In the genomic region with DNA sequence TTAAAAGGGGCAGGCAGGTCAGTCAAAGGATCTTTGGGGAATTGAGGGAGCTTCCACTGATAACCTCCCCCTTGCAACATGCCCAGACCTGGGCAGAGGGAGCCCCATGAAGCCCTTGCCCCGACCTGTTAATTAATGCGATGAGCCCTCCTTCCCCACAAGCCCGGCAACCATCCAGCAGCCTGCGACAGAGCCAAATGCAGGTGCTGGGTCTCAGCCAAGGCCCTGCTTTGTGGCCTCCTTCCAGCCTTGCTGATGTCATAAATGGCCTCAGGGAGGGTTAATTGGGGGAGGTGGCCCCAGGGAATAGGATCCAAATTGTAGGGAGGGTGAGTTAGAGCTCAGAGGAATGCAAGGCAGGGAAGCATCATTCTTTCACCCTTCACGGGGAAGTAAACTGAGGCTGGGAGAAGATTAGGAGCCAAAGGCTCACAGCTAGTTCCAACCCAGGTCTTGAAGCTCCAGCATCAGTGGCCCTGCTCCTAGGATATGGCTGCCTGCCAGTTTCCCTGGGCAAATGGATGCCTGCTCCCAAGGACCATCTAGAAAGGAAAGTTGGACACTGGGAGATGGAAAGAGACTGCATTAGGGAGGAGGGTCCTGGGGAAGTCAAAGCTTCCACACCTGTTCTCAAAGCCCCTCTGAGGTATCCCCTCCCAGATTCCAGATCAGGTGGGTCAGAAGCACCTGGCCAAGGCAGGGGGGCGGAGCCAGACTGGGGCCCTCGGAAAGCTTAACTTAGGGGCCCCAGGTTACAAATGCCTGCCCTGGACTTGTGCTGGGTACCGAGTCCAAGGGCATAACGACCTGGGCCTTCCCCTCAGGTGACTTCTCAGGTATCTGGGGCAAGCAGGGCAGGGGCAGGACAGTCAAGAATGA, we compare ENCODE assay signal across 1 cellular context.
A peak's percentile ranks its signal among the peaks of the same experiment; 100 is the strongest.
TF ChIP-seq lines count a peak whose summit lies in the region.

No MANE protein-coding gene starts in this region.

TF ChIP-seq in HEK293, 187 proteins besides CTCF, POLR2A, EP300 and RAD21 (continued from another document and continues in another):
- TF ChIP-seq SP2 (tag by site-specific recombination; IDR thresholded peaks at IDR 0.05) (no peak), ZNF571 (tag by site-specific recombination; IDR thresholded peaks at IDR 0.05) (no peak), ZNF26 (tag by site-specific recombination; IDR thresholded peaks at IDR 0.05) (no peak), ZFP37 (tag by site-specific recombination; IDR thresholded peaks at IDR 0.05) (peak; percentile 43; the same call in 1 of the 2 replicates), ZBTB17 (tag by site-specific recombination; IDR thresholded peaks at IDR 0.05) (peak; percentile 76), ZNF10 (tag by site-specific recombination; IDR thresholded peaks at IDR 0.05) (0 out of 2 replicates have a peak, but pooled peaks have one; percentile 25), FEZF1 (tag by site-specific recombination; IDR thresholded peaks at IDR 0.05) (peak; percentile 38; the same call in 1 of the 2 replicates), KLF10 (tag by site-specific recombination; IDR thresholded peaks at IDR 0.05) (0 out of 2 replicates have a peak, but pooled peaks have one; percentile 54), ZNF394 (tag by site-specific recombination; IDR thresholded peaks at IDR 0.05; ENCODE audit: borderline replicate concordance) (peak; percentile 53; the same call in 1 of the 2 replicates), ZNF513 (tag by site-specific recombination; IDR thresholded peaks at IDR 0.05) (no peak), ZSCAN23 (tag by site-specific recombination; IDR thresholded peaks at IDR 0.05) (no peak), IKZF3 (tag by site-specific recombination; IDR thresholded peaks at IDR 0.05) (peak; percentile 79), AEBP2 (tag by site-specific recombination; IDR thresholded peaks at IDR 0.05; ENCODE audit: borderline replicate concordance) (no peak), ZNF514 (tag by site-specific recombination; IDR thresholded peaks at IDR 0.05) (no peak), ZNF175 (tag by site-specific recombination; IDR thresholded peaks at IDR 0.05) (no peak), REST (tag by site-specific recombination; IDR thresholded peaks at IDR 0.05) (no peak)
- TF ChIP-seq, protein P1, sequence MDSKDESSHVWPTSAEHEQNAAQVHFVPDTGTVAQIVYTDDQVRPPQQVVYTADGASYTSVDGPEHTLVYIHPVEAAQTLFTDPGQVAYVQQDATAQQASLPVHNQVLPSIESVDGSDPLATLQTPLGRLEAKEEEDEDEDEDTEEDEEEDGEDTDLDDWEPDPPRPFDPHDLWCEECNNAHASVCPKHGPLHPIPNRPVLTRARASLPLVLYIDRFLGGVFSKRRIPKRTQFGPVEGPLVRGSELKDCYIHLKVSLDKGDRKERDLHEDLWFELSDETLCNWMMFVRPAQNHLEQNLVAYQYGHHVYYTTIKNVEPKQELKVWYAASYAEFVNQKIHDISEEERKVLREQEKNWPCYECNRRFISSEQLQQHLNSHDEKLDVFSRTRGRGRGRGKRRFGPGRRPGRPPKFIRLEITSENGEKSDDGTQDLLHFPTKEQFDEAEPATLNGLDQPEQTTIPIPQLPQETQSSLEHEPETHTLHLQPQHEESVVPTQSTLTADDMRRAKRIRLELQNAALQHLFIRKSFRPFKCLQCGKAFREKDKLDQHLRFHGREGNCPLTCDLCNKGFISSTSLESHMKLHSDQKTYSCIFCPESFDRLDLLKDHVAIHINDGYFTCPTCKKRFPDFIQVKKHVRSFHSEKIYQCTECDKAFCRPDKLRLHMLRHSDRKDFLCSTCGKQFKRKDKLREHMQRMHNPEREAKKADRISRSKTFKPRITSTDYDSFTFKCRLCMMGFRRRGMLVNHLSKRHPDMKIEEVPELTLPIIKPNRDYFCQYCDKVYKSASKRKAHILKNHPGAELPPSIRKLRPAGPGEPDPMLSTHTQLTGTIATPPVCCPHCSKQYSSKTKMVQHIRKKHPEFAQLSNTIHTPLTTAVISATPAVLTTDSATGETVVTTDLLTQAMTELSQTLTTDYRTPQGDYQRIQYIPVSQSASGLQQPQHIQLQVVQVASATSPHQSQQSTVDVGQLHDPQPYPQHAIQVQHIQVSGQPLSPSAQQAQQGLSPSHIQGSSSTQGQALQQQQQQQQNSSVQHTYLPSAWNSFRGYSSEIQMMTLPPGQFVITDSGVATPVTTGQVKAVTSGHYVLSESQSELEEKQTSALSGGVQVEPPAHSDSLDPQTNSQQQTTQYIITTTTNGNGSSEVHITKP (tag by site-specific recombination; IDR thresholded peaks at IDR 0.05) = peak; percentile 84
- TF ChIP-seq, protein P2, sequence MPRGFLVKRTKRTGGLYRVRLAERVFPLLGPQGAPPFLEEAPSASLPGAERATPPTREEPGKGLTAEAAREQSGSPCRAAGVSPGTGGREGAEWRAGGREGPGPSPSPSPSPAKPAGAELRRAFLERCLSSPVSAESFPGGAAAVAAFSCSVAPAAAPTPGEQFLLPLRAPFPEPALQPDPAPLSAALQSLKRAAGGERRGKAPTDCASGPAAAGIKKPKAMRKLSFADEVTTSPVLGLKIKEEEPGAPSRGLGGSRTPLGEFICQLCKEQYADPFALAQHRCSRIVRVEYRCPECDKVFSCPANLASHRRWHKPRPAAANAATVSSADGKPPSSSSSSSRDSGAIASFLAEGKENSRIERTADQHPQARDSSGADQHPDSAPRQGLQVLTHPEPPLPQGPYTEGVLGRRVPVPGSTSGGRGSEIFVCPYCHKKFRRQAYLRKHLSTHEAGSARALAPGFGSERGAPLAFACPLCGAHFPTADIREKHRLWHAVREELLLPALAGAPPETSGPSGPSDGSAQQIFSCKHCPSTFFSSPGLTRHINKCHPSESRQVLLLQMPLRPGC (tag by site-specific recombination; IDR thresholded peaks at IDR 0.05) = peak; percentile 77
- TF ChIP-seq, protein P3, sequence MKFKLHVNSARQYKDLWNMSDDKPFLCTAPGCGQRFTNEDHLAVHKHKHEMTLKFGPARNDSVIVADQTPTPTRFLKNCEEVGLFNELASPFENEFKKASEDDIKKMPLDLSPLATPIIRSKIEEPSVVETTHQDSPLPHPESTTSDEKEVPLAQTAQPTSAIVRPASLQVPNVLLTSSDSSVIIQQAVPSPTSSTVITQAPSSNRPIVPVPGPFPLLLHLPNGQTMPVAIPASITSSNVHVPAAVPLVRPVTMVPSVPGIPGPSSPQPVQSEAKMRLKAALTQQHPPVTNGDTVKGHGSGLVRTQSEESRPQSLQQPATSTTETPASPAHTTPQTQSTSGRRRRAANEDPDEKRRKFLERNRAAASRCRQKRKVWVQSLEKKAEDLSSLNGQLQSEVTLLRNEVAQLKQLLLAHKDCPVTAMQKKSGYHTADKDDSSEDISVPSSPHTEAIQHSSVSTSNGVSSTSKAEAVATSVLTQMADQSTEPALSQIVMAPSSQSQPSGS (tag by site-specific recombination; IDR thresholded peaks at IDR 0.05; ENCODE audit: low read depth) = peak; percentile 64
- TF ChIP-seq, protein P4, sequence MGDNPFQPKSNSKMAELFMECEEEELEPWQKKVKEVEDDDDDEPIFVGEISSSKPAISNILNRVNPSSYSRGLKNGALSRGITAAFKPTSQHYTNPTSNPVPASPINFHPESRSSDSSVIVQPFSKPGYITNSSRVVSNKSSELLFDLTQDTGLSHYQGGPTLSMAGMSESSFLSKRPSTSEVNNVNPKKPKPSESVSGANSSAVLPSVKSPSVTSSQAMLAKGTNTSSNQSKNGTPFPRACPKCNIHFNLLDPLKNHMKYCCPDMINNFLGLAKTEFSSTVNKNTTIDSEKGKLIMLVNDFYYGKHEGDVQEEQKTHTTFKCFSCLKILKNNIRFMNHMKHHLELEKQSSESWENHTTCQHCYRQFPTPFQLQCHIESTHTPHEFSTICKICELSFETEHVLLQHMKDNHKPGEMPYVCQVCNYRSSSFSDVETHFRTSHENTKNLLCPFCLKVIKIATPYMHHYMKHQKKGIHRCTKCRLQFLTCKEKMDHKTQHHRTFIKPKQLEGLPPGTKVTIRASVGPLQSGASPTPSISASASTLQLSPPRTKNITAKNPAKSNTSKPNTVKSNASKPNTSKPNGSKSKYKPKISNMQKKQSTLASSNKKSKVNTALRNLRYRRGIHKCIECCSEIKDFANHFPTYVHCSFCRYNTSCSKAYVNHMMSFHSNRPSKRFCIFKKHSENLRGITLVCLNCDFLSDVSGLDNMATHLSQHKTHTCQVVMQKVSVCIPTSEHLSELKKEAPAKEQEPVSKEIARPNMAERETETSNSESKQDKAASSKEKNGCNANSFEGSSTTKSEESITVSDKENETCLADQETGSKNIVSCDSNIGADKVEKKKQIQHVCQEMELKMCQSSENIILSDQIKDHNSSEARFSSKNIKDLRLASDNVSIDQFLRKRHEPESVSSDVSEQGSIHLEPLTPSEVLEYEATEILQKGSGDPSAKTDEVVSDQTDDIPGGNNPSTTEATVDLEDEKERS (tag by site-specific recombination; IDR thresholded peaks at IDR 0.05) = no peak
- TF ChIP-seq, protein P5, sequence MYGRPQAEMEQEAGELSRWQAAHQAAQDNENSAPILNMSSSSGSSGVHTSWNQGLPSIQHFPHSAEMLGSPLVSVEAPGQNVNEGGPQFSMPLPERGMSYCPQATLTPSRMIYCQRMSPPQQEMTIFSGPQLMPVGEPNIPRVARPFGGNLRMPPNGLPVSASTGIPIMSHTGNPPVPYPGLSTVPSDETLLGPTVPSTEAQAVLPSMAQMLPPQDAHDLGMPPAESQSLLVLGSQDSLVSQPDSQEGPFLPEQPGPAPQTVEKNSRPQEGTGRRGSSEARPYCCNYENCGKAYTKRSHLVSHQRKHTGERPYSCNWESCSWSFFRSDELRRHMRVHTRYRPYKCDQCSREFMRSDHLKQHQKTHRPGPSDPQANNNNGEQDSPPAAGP (tag by site-specific recombination; IDR thresholded peaks at IDR 0.05) = peak; percentile 95
- TF ChIP-seq, protein P6, sequence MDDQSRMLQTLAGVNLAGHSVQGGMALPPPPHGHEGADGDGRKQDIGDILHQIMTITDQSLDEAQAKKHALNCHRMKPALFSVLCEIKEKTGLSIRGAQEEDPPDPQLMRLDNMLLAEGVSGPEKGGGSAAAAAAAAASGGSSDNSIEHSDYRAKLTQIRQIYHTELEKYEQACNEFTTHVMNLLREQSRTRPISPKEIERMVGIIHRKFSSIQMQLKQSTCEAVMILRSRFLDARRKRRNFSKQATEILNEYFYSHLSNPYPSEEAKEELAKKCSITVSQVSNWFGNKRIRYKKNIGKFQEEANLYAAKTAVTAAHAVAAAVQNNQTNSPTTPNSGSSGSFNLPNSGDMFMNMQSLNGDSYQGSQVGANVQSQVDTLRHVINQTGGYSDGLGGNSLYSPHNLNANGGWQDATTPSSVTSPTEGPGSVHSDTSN (CRISPR knock-in tag; IDR thresholded peaks at IDR 0.05) = no peak
